Comparison of ENCODE assay signal across 1 cellular context in genomic region chr7:96199421-96199820, GRCh38.
TF ChIP-seq lines count a peak whose summit lies in the region.

No MANE protein-coding gene starts in this region.

TF ChIP-seq in IMR-90, 13 proteins besides CTCF, POLR2A, EP300 and RAD21 (continued from another document):
- no peak for TF ChIP-seq CEBPB (IDR thresholded peaks at IDR 0.05; ENCODE audit: low read depth, low read length)
- TF ChIP-seq MAFK (IDR thresholded peaks at IDR 0.05; ENCODE audit: low read depth, low read length): no peak
- TF ChIP-seq SMC3 (IDR thresholded peaks at IDR 0.05; ENCODE audit: low read depth, low read length): no peak
- no peak for TF ChIP-seq MAZ (IDR thresholded peaks at IDR 0.05; ENCODE audit: borderline replicate concordance, low read depth, low read length)
- TF ChIP-seq, protein P1, sequence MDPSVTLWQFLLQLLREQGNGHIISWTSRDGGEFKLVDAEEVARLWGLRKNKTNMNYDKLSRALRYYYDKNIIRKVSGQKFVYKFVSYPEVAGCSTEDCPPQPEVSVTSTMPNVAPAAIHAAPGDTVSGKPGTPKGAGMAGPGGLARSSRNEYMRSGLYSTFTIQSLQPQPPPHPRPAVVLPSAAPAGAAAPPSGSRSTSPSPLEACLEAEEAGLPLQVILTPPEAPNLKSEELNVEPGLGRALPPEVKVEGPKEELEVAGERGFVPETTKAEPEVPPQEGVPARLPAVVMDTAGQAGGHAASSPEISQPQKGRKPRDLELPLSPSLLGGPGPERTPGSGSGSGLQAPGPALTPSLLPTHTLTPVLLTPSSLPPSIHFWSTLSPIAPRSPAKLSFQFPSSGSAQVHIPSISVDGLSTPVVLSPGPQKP (IDR thresholded peaks at IDR 0.05; ENCODE audit: borderline replicate concordance, low read depth, low read length): no peak
